ENCODE assay signal across 2 cellular contexts in the genomic region with DNA sequence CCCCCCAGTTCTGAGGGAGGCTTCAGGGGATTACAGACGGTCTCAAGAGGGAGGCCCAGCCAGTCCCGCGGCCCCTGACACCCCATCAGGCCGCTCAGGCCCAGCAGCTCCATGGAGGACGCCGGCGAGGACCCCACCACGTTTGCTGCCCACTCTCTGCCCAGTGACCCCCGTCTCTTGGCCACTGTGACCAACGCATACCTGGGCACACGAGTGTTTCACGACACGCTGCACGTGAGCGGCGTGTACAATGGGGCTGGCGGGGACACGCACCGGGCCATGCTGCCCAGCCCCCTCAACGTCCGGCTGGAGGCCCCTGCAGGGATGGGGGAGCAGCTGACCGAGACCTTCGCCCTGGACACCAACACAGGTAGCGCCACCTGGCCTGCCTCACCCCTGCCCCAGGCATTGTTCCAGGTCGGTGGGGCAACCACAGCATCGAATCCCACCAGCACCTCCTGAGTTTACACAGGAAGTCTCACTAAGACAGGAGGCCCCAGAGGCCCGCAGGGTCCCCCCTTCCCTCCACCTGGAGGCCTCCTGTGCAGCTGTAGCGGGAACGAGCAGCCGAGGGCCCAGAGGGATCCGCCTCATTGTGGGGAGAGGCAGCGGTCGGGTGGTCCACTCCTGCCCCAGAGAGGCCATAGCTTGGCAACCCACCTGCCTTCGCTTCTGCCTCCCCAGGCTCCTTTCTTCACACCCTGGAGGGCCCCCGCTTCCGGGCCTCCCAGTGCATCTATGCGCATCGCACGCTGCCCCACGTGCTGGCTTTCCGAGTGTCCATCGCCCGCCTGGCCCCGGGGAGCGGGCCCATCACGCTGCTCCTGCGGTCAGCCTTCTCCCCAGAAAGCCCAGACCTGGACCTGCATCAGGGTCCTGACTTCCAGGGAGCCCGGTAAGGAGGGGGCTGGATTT.
TF ChIP-seq lines count a peak whose summit lies in the region.

No MANE protein-coding gene starts in this region.

TF ChIP-seq in H1, 55 proteins besides CTCF, POLR2A, EP300 and RAD21:
- TF ChIP-seq MAX (IDR thresholded peaks at IDR 0.05), result 0 out of 2 replicates have a peak, but pooled peaks have one; percentile 8
- no peak for TF ChIP-seq YY1 (IDR thresholded peaks at IDR 0.05; ENCODE audit: low read depth, low read length)
- no peak for TF ChIP-seq CREB1 (IDR thresholded peaks at IDR 0.05)

TF ChIP-seq in GM12891, 5 proteins besides CTCF, POLR2A, EP300 and RAD21:
- TF ChIP-seq PAX5 (IDR thresholded peaks at IDR 0.05; ENCODE audit: insufficient read depth, low read length, severe bottlenecking) (no peak), TAF1 (IDR thresholded peaks at IDR 0.05; ENCODE audit: low read depth, low read length) (no peak), POLR2AphosphoS5 (IDR thresholded peaks at IDR 0.05; ENCODE audit: low read depth, low read length) (no peak), SPI1 (IDR thresholded peaks at IDR 0.05; ENCODE audit: low read depth, low read length) (no peak), POU2F2 (IDR thresholded peaks at IDR 0.05; ENCODE audit: low read depth, low read length) (no peak)
